In the genomic region with DNA sequence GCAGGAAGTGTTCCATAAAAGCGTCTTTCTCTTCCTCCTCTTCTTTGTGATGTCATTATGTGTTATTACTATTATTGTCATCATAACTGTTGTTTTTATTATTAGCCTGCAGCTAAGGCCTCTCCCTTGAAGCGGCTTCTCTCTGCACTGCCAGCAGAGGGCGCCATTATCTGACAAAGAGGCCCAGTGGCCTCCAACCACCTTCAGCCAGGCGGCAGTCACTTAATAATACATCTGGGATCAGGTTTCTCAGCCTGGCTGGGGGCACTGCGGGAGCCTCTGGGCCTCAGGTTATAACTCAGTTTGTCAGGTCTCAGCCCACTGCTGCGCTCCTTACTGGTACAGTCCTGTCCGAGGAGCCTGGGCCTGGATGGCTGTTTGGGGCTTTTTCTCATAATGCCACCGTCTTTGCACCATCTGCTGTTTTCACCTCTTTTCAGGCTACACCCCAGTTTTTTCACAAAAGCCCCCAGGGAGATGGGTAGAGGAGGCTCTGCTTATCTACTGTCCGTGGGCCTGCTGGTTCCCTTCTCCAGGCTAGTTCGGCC, we compare ENCODE assay signal across 8 cellular contexts.
DNase-seq lines count a peak whose midpoint lies in the region; ATAC-seq and TF ChIP-seq lines count a peak whose summit lies in the region.

No MANE protein-coding gene starts in this region.

- H3K9me3 ChIP-seq in right cardiac atrium (ENCODE audit: control insufficient read depth, low read length) (no peaks in the 10 kb centered on the region), sigmoid colon (no peaks in the 10 kb centered on the region)

- no peaks in the 10 kb centered on the region for H3K4me1 ChIP-seq in right cardiac atrium (ENCODE audit: control insufficient read depth, insufficient read depth, low read length)
- no peaks in the 10 kb centered on the region for H3K4me1 ChIP-seq in sigmoid colon

- no peaks in the 10 kb centered on the region for H3K27me3 ChIP-seq in right cardiac atrium (ENCODE audit: control insufficient read depth, insufficient read depth)
- peaks cover 0 to 27% (median 8%) of the 10 kb centered on the region in 3 donors for H3K27me3 ChIP-seq in sigmoid colon

- no peaks in the 10 kb centered on the region for H3K36me3 Mint-ChIP-seq in activated naive CD8-positive, alpha-beta T cell treated with anti-CD3 and anti-CD28 coated beads for 36 hours

- H3K27ac ChIP-seq in right cardiac atrium (ENCODE audit: low read length) (no peak overlapping the region), sigmoid colon (no peak overlapping the region)

- H3K4me3 Mint-ChIP-seq in activated naive CD8-positive, alpha-beta T cell treated with anti-CD3 and anti-CD28 coated beads for 36 hours, result no peak overlapping the region

- no peak for TF ChIP-seq EP300 in sigmoid colon (IDR thresholded peaks at IDR 0.05)

- H3K27me3 Mint-ChIP-seq in activated naive CD8-positive, alpha-beta T cell treated with anti-CD3 and anti-CD28 coated beads for 36 hours, result peaks cover 14% of the 10 kb centered on the region

- H3K27ac Mint-ChIP-seq in activated naive CD8-positive, alpha-beta T cell treated with anti-CD3 and anti-CD28 coated beads for 36 hours, result no peak overlapping the region

- ATAC-seq in right cardiac atrium, result peak; percentile 42 to 69

- WGBS in right cardiac atrium, result 33% methylated on average over 10 of the region's 10 CpGs
- 28 to 36% methylated on average over 10 of the region's 10 CpGs for WGBS in sigmoid colon, 2 donors

- intact Hi-C loops in right cardiac atrium (cut with DNase I), result loop anchor here in 1 of 4 donors (10.0 kb wide), 1 partner anchor 467 kb away; no protein-coding TSS in a partner anchor
- intact Hi-C loops in sigmoid colon (cut with DNase I), result no loop called here

- no peaks in the 10 kb centered on the region for H3K9me3 Mint-ChIP-seq in activated naive CD8-positive, alpha-beta T cell treated with anti-CD3 and anti-CD28 coated beads for 36 hours

- peak; percentile 69 for TF ChIP-seq CTCF in GM10266 (IDR thresholded peaks at IDR 0.05; ENCODE audit: control insufficient read depth, insufficient read depth, low read depth, missing control alignments)
- TF ChIP-seq CTCF in sigmoid colon (IDR thresholded peaks at IDR 0.05), result peak in 2 of 4 experiments; percentile 19 to 40

- TF ChIP-seq POLR2A in sigmoid colon (IDR thresholded peaks at IDR 0.05), result no peak

- H3K4me1 Mint-ChIP-seq in activated naive CD8-positive, alpha-beta T cell treated with anti-CD3 and anti-CD28 coated beads for 36 hours, result no peaks in the 10 kb centered on the region

- H3K4me3 ChIP-seq in Jurkat, Clone E6-1 (ENCODE audit: low read length), result no peak overlapping the region
- no peak overlapping the region for H3K4me3 ChIP-seq in right cardiac atrium (ENCODE audit: low read length)
- no peak overlapping the region for H3K4me3 ChIP-seq in sigmoid colon

- peak; percentile 94 for DNase-seq in A172 (ENCODE audit: low spot score)
- peak; percentile 69 for DNase-seq in GM10266 (ENCODE audit: extremely low spot score)
- DNase-seq in Jurkat, Clone E6-1 (ENCODE audit: low read depth, low spot score), result peak; percentile 44
- peak; percentile 84 for DNase-seq in RPMI8226
- DNase-seq in activated naive CD8-positive, alpha-beta T cell treated with anti-CD3 and anti-CD28 coated beads for 36 hours, result peak; percentile 48
- peak; percentile 53 to 78 (median 66) for DNase-seq in right cardiac atrium
- DNase-seq in stimulated activated CD4-positive, alpha-beta T cell treated with anti-CD3 and anti-CD28 coated beads, Interleukin-1b, Interleukin-23, amount 100 ng/mL, for 24 hours (ENCODE audit: low read depth in 4 of 4, low spot score in 1 of 4), result peak in 3 of 4 experiments; percentile 7 to 37 (median 23)
- no peak for DNase-seq in sigmoid colon

- H3K36me3 ChIP-seq in sigmoid colon, result no peaks in the 10 kb centered on the region
